5 cellular contexts compared by ENCODE assay signal in the genomic region with DNA sequence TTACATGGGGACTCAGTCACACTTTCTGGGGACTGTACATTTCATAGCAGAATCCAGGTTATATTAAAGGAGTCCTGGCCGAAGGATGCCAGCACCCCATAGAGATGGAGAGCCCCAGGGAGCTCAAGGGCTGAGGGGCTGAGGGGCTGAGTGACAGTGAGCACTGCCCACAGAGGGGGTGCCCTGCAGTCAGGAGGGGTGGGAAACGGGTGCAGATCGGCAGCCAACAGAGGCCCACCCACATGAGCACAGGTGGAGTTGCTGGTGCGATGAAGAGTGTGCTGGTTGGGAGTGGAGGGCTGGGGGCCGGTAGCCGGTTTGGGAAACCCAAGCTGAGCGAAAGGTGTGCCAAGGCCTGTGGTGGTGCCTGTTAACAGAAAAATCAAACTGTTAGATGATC.
"Had no signal": no experiment of that assay in that cellular context is flagged by ENCODE, and none has a peak within 500 bp of the region (broad histone marks: within the 10 kb centered on the region; RNA-seq: fewer than 3 reads in every experiment).

No MANE protein-coding gene starts in this region.

- H3K4me3 Mint-ChIP-seq: GM23338 had no signal

- ATAC-seq: GM23338, HCT116, K562 had no signal

- H3K27ac Mint-ChIP-seq: GM23338 had no signal

- H3K36me3 ChIP-seq: HAP-1 had no signal

- H3K4me3 ChIP-seq: GM23338, HAP-1, K562 had no signal

- DNase-seq: IMR-90 had no signal
